In genomic region chr6:56890683-56891429, GRCh38 we compare ENCODE assay signal across 9 cellular contexts.
A peak's percentile ranks its signal among the peaks of the same experiment; 100 is the strongest.
DNase-seq lines count a peak whose midpoint lies in the region; ATAC-seq and TF ChIP-seq lines count a peak whose summit lies in the region.
"Had no signal": no experiment of that assay in that cellular context is flagged by ENCODE, and none has a peak within 500 bp of the region (broad histone marks: within the 10 kb centered on the region; RNA-seq: fewer than 3 reads in every experiment).

No MANE protein-coding gene starts in this region.

- H3K4me3 ChIP-seq in breast epithelium, result no peak overlapping the region
- H3K4me3 ChIP-seq: cardiac muscle cell had no signal

- no peaks in the 10 kb centered on the region for H3K36me3 ChIP-seq in breast epithelium
- H3K36me3 ChIP-seq: cardiac muscle cell had no signal

- H3K4me3 Mint-ChIP-seq in MCF 10A (ENCODE audit: unreplicated experiment), result no peak overlapping the region

- CTCF ChIA-PET in MCF 10A (lab: Yijun Ruan, JAX), result interaction anchor here (0.5 to 2.9 kb wide), 4 partner anchors 12 to 141 kb away, joined by 3 to 40 read pairs (median 6); no protein-coding TSS in a partner anchor

- peak; percentile 97 for ATAC-seq in HG02678 (IDR thresholded peaks at IDR 0.05; ENCODE audit: unreplicated experiment)

- DNase-seq in MCF 10A (ENCODE audit: unreplicated experiment), result peak; percentile 66
- no peak for DNase-seq in breast epithelium (ENCODE audit: low spot score in 2 of 2)
- peak; percentile 70 for DNase-seq in NCI-H460 (ENCODE audit: extremely low read depth, low read depth)
- DNase-seq in epithelial cell of prostate (ENCODE audit: low read depth, low spot score), result no peak
- DNase-seq in stromal cell of bone marrow (ENCODE audit: low read depth), result peak; percentile 87
- DNase-seq in NCI-H2107 (lab: John Stamatoyannopoulos, UW), result no peak
- no peak for DNase-seq in NCI-H2227 (lab: John Stamatoyannopoulos, UW; ENCODE audit: unreplicated experiment)

- H3K27ac Mint-ChIP-seq in MCF 10A (ENCODE audit: low read depth, unreplicated experiment), result peak overlapping the region; percentile 57

- no peaks in the 10 kb centered on the region for H3K4me1 ChIP-seq in breast epithelium

- peaks cover 5% of the 10 kb centered on the region for H3K36me3 Mint-ChIP-seq in MCF 10A (ENCODE audit: insufficient read depth, unreplicated experiment)

- no peaks in the 10 kb centered on the region for H3K27me3 ChIP-seq in breast epithelium
- H3K27me3 ChIP-seq: cardiac muscle cell had no signal

- H3K27ac ChIP-seq in breast epithelium, result no peak overlapping the region
- peak overlapping the region; percentile 31 for H3K27ac ChIP-seq in epithelial cell of prostate
- H3K27ac ChIP-seq: cardiac muscle cell had no signal

- H3K27me3 Mint-ChIP-seq in MCF 10A (ENCODE audit: insufficient read depth, unreplicated experiment), result no peaks in the 10 kb centered on the region

- POLR2A ChIA-PET in MCF 10A (lab: Yijun Ruan, JAX), result interaction anchor here (0.6 to 1.2 kb wide), 5 partner anchors 13 to 129 kb away, joined by 3 read pairs; no protein-coding TSS in a partner anchor

- H3K9me3 ChIP-seq in breast epithelium, result no peaks in the 10 kb centered on the region

- H3K9me3 Mint-ChIP-seq in MCF 10A (ENCODE audit: unreplicated experiment), result no peaks in the 10 kb centered on the region

- TF ChIP-seq POLR2A in breast epithelium (IDR thresholded peaks at IDR 0.05), result no peak

- no peak for TF ChIP-seq CTCF in MCF 10A (IDR thresholded peaks at IDR 0.05; ENCODE audit: unreplicated experiment)
- no peak for TF ChIP-seq CTCF in breast epithelium (IDR thresholded peaks at IDR 0.05)

- peaks cover 6% of the 10 kb centered on the region for H3K4me1 Mint-ChIP-seq in MCF 10A (ENCODE audit: insufficient read depth, unreplicated experiment)

- intact Hi-C loops in MCF 10A (cut with micrococcal nuclease) (no loop called here), breast epithelium (cut with DNase I; ENCODE audit: low total_unique reads) (no loop called here)

- BruUV-seq in MCF 10A (replicated peaks; lab: Mats Ljungman, UMichigan), result no TSS peak

Comparison
In these comparisons a context has a peak if more than half of its experiments do, and no peak if none do; other contexts are left out.
1. DNase-seq: peak in MCF 10A (single experiment), NCI-H460 (single experiment) and stromal cell of bone marrow (single experiment); none in breast epithelium (0 of 2), epithelial cell of prostate (single experiment), NCI-H2107 (single experiment) and NCI-H2227 (single experiment).